In genomic region chr5:10244357-10244944, GRCh38 we compare ENCODE assay signal across 15 cellular contexts. TPM values are rescaled to one million over a fixed set of nuclear protein-coding genes. Genes with fewer than 3 reads are reported as not detected.
DNase-seq lines count a peak whose midpoint lies in the region; TF ChIP-seq lines count a peak whose summit lies in the region.
"Had no signal": no experiment of that assay in that cellular context is flagged by ENCODE, and none has a peak within 500 bp of the region (broad histone marks: within the 10 kb centered on the region; RNA-seq: fewer than 3 reads in every experiment).

No MANE protein-coding gene starts in this region.

- H3K4me3 ChIP-seq in hepatocyte: no peak overlapping the region
- no peak overlapping the region for H3K4me3 ChIP-seq in parathyroid adenoma (ENCODE audit: low read depth, low read length)
- H3K4me3 ChIP-seq in adrenal gland: no peak overlapping the region
- H3K4me3 ChIP-seq in esophagus muscularis mucosa: no peak overlapping the region
- H3K4me3 ChIP-seq: GM23338 had no signal

- no peak for TF ChIP-seq POLR2A in adrenal gland (IDR thresholded peaks at IDR 0.05)
- no peak for TF ChIP-seq POLR2A in esophagus muscularis mucosa (IDR thresholded peaks at IDR 0.05; ENCODE audit: low read depth)

- WGBS in hepatocyte (ENCODE audit: low lambda C conversion rate, missing lambda C conversion rate): 81% methylated on average over 9 of the region's 9 CpGs
- 93 to 98% (median 97%) methylated on average over 9 of the region's 9 CpGs for WGBS in adrenal gland, 4 donors
- 94% methylated on average over 9 of the region's 9 CpGs for WGBS in esophagus muscularis mucosa

- peak overlapping the region in 1 of 4 donors; percentile 70 for H3K4me3 Mint-ChIP-seq in IgD-negative memory B cell
- H3K4me3 Mint-ChIP-seq: CD4-positive, alpha-beta T cell; GM23338; HFFc6 had no signal

- intact Hi-C loops in adrenal gland (cut with DNase I): no loop called here
- intact Hi-C loops in esophagus muscularis mucosa (cut with DNase I): no loop called here

- H3K4me2 ChIP-seq in hepatocyte: no peak overlapping the region
- no peak overlapping the region for H3K4me2 ChIP-seq in parathyroid adenoma (ENCODE audit: low read length)
- H3K4me2 ChIP-seq: GM23338 had no signal

- H3K27ac ChIP-seq in hepatocyte (no peak overlapping the region), parathyroid adenoma (peak overlapping the region; percentile 58), adrenal gland (no peak overlapping the region), esophagus muscularis mucosa (replicated peaks in 1 of 4) (no peak overlapping the region)
- H3K27ac ChIP-seq: C4-2B had no signal

- H3K9me3 Mint-ChIP-seq in IgD-negative memory B cell: no peaks in the 10 kb centered on the region
- H3K9me3 Mint-ChIP-seq: CD4-positive, alpha-beta T cell; GM23338; HFFc6 had no signal

- H2AFZ ChIP-seq in hepatocyte (no peak overlapping the region), parathyroid adenoma (no peak overlapping the region)
- H2AFZ ChIP-seq: GM23338 had no signal

- H3K9ac ChIP-seq in parathyroid adenoma: no peak overlapping the region

- H4K20me1 ChIP-seq in hepatocyte (ENCODE audit: insufficient read depth, poor library complexity, severe bottlenecking): no peaks in the 10 kb centered on the region

- H3K36me3 ChIP-seq in hepatocyte (replicated peaks; ENCODE audit: insufficient read depth, low read depth) (no peaks in the 10 kb centered on the region), parathyroid adenoma (ENCODE audit: control insufficient read depth, insufficient read depth, low read length) (no peaks in the 10 kb centered on the region), adrenal gland (replicated peaks in 1 of 2) (no peaks in the 10 kb centered on the region), esophagus muscularis mucosa (no peaks in the 10 kb centered on the region)

- no peaks in the 10 kb centered on the region for H3K27me3 Mint-ChIP-seq in IgD-negative memory B cell
- H3K27me3 Mint-ChIP-seq: CD4-positive, alpha-beta T cell had no signal

- H3K27ac Mint-ChIP-seq in IgD-negative memory B cell: peak overlapping the region in 2 of 3 donors; percentile 27 to 45
- H3K27ac Mint-ChIP-seq: CD4-positive, alpha-beta T cell; GM23338; HFFc6 had no signal

- H3K27me3 ChIP-seq in hepatocyte (no peaks in the 10 kb centered on the region), parathyroid adenoma (ENCODE audit: control insufficient read depth, insufficient read depth, low read length) (no peaks in the 10 kb centered on the region), adrenal gland (no peaks in the 10 kb centered on the region), esophagus muscularis mucosa (no peaks in the 10 kb centered on the region)

- H3K9me2 ChIP-seq in hepatocyte (replicated peaks; ENCODE audit: insufficient read depth): no peaks in the 10 kb centered on the region

- no peaks in the 10 kb centered on the region for H3K9me3 ChIP-seq in hepatocyte (ENCODE audit: low read depth)
- no peaks in the 10 kb centered on the region for H3K9me3 ChIP-seq in parathyroid adenoma (ENCODE audit: control insufficient read depth, low read length)
- H3K9me3 ChIP-seq in adrenal gland (replicated peaks in 1 of 3): no peaks in the 10 kb centered on the region
- H3K9me3 ChIP-seq in esophagus muscularis mucosa: no peaks in the 10 kb centered on the region

- no peaks in the 10 kb centered on the region for H3K36me3 Mint-ChIP-seq in IgD-negative memory B cell

- no peak for TF ChIP-seq CTCF in hepatocyte (IDR thresholded peaks at IDR 0.05; ENCODE audit: poor library complexity)
- TF ChIP-seq CTCF in parathyroid adenoma (IDR thresholded peaks at IDR 0.05): no peak
- no peak for TF ChIP-seq CTCF in adrenal gland (IDR thresholded peaks at IDR 0.05)
- no peak for TF ChIP-seq CTCF in esophagus muscularis mucosa (IDR thresholded peaks at IDR 0.05)

- H3K79me2 ChIP-seq in hepatocyte: peaks cover 29% of the 10 kb centered on the region
- peaks cover 17% of the 10 kb centered on the region for H3K79me2 ChIP-seq in parathyroid adenoma

- H3K4me1 ChIP-seq in hepatocyte (ENCODE audit: insufficient read depth): peaks cover 8% of the 10 kb centered on the region
- H3K4me1 ChIP-seq in parathyroid adenoma: peaks cover 15% of the 10 kb centered on the region
- peaks cover 9 to 10% of the 10 kb centered on the region in 2 donors for H3K4me1 ChIP-seq in adrenal gland (replicated peaks in 1 of 2)
- H3K4me1 ChIP-seq in esophagus muscularis mucosa: peaks cover 8 to 11% (median 10%) of the 10 kb centered on the region in 4 donors

- peak; percentile 49 for DNase-seq in hepatocyte (ENCODE audit: low spot score)
- DNase-seq in adrenal gland: no peak
- DNase-seq in esophagus muscularis mucosa (ENCODE audit: extremely low spot score): no peak
- DNase-seq in activated naive CD4-positive, alpha-beta T cell treated with Interleukin-2 at 50 U/mL for 16 hours: no peak
- DNase-seq: AML-193; Calu3; CD4-positive, alpha-beta T cell; DMS79 treated with DMSO at 0.1 percent for 48 hours; GF-D8; HCEC 1CT; HFFc6 had no signal

- TF ChIP-seq EP300 in esophagus muscularis mucosa (IDR thresholded peaks at IDR 0.05): no peak

- peaks cover 5 to 20% (median 15%) of the 10 kb centered on the region in 3 donors for H3K4me1 Mint-ChIP-seq in IgD-negative memory B cell

RNA-seq across cellular contexts. Expression of gene ATPSCKMT, which starts 5.2 kb away (rescaled TPM):
- polyA plus RNA-seq in IgD-negative memory B cell (8.2 TPM), hepatocyte (10.3 and 12.3 TPM in 2 replicates), adrenal gland (10 to 100 TPM; 13.7 to 26.5 (median 14.9) TPM)
- total RNA-seq in hepatocyte (32.3 and 33.8 TPM in 2 replicates), adrenal gland (10 to 100 TPM; 11.4 to 41.1 (median 23.5) TPM), esophagus muscularis mucosa (10 to 100 TPM in 2 of 4 donors, 1 to 10 TPM in 2; 7.6 to 18.4 (median 10.2) TPM)

RNA-seq across cellular contexts. Expression of gene CCT5, which starts 5.6 kb away (rescaled TPM):
- polyA plus RNA-seq in IgD-negative memory B cell (180 TPM), hepatocyte (182 and 203 TPM in 2 replicates), adrenal gland (100 to 1,000 TPM in 2 of 3 donors, 10 to 100 TPM in 1; 81.3 to 403 (median 126) TPM)
- total RNA-seq in hepatocyte (282 and 288 TPM in 2 replicates), adrenal gland (100 to 1,000 TPM; 116 to 222 (median 151) TPM), esophagus muscularis mucosa (100 to 1,000 TPM; 100 to 165 (median 142) TPM)
